ENCODE assay signal across 18 cellular contexts in the genomic region with DNA sequence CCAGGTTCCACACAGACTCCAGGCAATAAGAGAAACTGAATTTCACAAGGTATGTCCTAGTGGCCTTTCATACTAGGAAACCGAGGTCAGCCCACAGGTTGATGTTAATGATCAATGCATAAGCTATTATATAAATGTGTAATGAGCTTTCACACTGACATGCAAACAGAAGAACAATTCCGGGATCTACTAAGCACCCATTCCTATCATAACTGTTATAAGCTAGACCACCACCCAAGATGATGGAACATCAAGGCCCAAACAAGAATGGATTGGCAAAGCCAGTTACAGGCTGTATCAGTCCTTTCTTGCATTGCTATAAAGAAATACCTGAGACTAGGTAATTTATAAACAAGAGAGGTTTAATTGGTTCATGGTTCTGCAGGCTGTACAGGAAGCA. TPM values are rescaled to one million over a fixed set of nuclear protein-coding genes. Genes with fewer than 3 reads are reported as not detected.
A peak's percentile ranks its signal among the peaks of the same experiment; 100 is the strongest.
DNase-seq lines count a peak whose midpoint lies in the region; ATAC-seq and TF ChIP-seq lines count a peak whose summit lies in the region.
"Had no signal": no experiment of that assay in that cellular context is flagged by ENCODE, and none has a peak within 500 bp of the region (broad histone marks: within the 10 kb centered on the region; RNA-seq: fewer than 3 reads in every experiment).

No MANE protein-coding gene starts in this region.

- H3K4me1 ChIP-seq in right atrium auricular region = peaks cover 0 to 87% of the 10 kb centered on the region in 2 donors
- H3K4me1 ChIP-seq in esophagus squamous epithelium = peaks cover 0 to 65% (median 0%) of the 10 kb centered on the region in 3 donors
- H3K4me1 ChIP-seq in transverse colon = peaks cover 25 to 76% (median 48%) of the 10 kb centered on the region in 4 donors
- H3K4me1 ChIP-seq: A549 had no signal

- intact Hi-C loops in Right ventricle myocardium superior (cut with DNase I) (no loop called here), esophagus squamous epithelium (cut with DNase I) (no loop called here), transverse colon (cut with DNase I; ENCODE audit: low total_unique reads) (no loop called here)

- WGBS in esophagus squamous epithelium, 2 donors = 79 to 90% methylated on average over 2 of the region's 2 CpGs
- 80 to 100% methylated on average over 2 of the region's 2 CpGs for WGBS in transverse colon (ENCODE audit: low coverage in 1 of 2), 2 donors

- H3K36me3 ChIP-seq in right atrium auricular region (peaks cover 5% of the 10 kb centered on the region), esophagus squamous epithelium (no peaks in the 10 kb centered on the region), transverse colon (no peaks in the 10 kb centered on the region)
- H3K36me3 ChIP-seq: Peyer's patch had no signal

- no peaks in the 10 kb centered on the region for H3K9me3 ChIP-seq in right atrium auricular region
- no peaks in the 10 kb centered on the region for H3K9me3 ChIP-seq in esophagus squamous epithelium
- no peaks in the 10 kb centered on the region for H3K9me3 ChIP-seq in transverse colon
- H3K9me3 ChIP-seq: A549, Peyer's patch had no signal

- no peak overlapping the region for H3K4me3 ChIP-seq in right atrium auricular region
- H3K4me3 ChIP-seq in esophagus squamous epithelium = no peak overlapping the region
- no peak overlapping the region for H3K4me3 ChIP-seq in transverse colon
- H3K4me3 ChIP-seq: A549, Peyer's patch had no signal

- TF ChIP-seq EP300 in transverse colon (IDR thresholded peaks at IDR 0.05; ENCODE audit: low read depth) = no peak

- no peak for TF ChIP-seq CTCF in right atrium auricular region (IDR thresholded peaks at IDR 0.05)
- no peak for TF ChIP-seq CTCF in esophagus squamous epithelium (IDR thresholded peaks at IDR 0.05)
- TF ChIP-seq CTCF in transverse colon (IDR thresholded peaks at IDR 0.05) = no peak

- no peaks in the 10 kb centered on the region for H3K27me3 ChIP-seq in right atrium auricular region
- no peaks in the 10 kb centered on the region for H3K27me3 ChIP-seq in esophagus squamous epithelium
- no peaks in the 10 kb centered on the region for H3K27me3 ChIP-seq in transverse colon
- H3K27me3 ChIP-seq: Peyer's patch had no signal

- ATAC-seq in Right ventricle myocardium superior (ENCODE audit: poor library complexity) = no peak
- ATAC-seq: A549 had no signal

- no peak for DNase-seq in right atrium auricular region (ENCODE audit: low spot score)
- DNase-seq in Right ventricle myocardium superior = no peak
- no peak for DNase-seq in esophagus squamous epithelium (lab: John Stamatoyannopoulos, UW)
- DNase-seq in renal cortical epithelial cell (ENCODE audit: low read depth) = peak; percentile 41
- DNase-seq in transverse colon = no peak
- DNase-seq in G401 (ENCODE audit: low spot score) = no peak
- DNase-seq in islet precursor cell = no peak
- DNase-seq in OCI-M2 (lab: John Stamatoyannopoulos, UW; ENCODE audit: unreplicated experiment) = no peak
- DNase-seq: EL, KG1, NCI-H1105, NCI-H146, NCI-H2029, NCI-H345, NCI-H524 treated with DMSO at 0.1 percent for 48 hours, NCI-H82, Peyer's patch had no signal

- TF ChIP-seq POLR2A in esophagus squamous epithelium (IDR thresholded peaks at IDR 0.05) = no peak
- TF ChIP-seq POLR2A in transverse colon (IDR thresholded peaks at IDR 0.05) = no peak

- H3K27ac ChIP-seq in right atrium auricular region (peak overlapping the region; percentile 85 to 95), esophagus squamous epithelium (peak overlapping the region in 3 of 4 donors; percentile 82 to 88 (median 86)), transverse colon (peak overlapping the region; percentile 74 to 94 (median 83))
- H3K27ac ChIP-seq: A549 had no signal

- in situ Hi-C loops in transverse colon (cut with MboI; ENCODE audit: low pct_ligation_motif_present in 1 of 4, low pct_unique_long_range_greater_than_20kb in 1 of 4, low sequenced_read_pairs in 3 of 4) (no loop called here), G401 (cut with HindIII; ENCODE audit: low sequenced_read_pairs) (no loop called here)

RNA-seq across cellular contexts. Expression of a gene that starts 15.2 kb away (rescaled TPM):
- total RNA-seq in right atrium auricular region (100 to 1,000 TPM; 742 to 815 TPM), Right ventricle myocardium superior (697 TPM), esophagus squamous epithelium (100 to 1,000 TPM in 1 of 4 donors, 10 to 100 TPM in 3; 23.3 to 359 (median 72.2) TPM), renal cortical epithelial cell (4.3 and 9.8 TPM in 2 replicates), transverse colon (100 to 1,000 TPM in 3 of 4 donors, 10 to 100 TPM in 1; 92.2 to 308 (median 150) TPM)
- total RNA-seq in G401 (2014; rRNA removed; shearing (Covaris generic)) = 0.18 TPM in 1 of 2 replicates, not detected in the other
